Comparison of ENCODE assay signal across 8 cellular contexts in genomic region chr3:194633349-194634004, GRCh38. TPM values are rescaled to one million over a fixed set of nuclear protein-coding genes. Genes with fewer than 3 reads are reported as not detected.
DNase-seq lines count a peak whose midpoint lies in the region; ATAC-seq and TF ChIP-seq lines count a peak whose summit lies in the region.

TSS of gene TMEM44 (minus strand) at chr3:194633419. CDS start at chr3:194633215, 204 bp downstream.

- DNase-seq in BE2C (peak; percentile 85), NCI-H510A (lab: John Stamatoyannopoulos, UW) (peak; percentile 74), dorsolateral prefrontal cortex (peak in 2 of 10 donors; percentile 33 to 59), lower leg skin (ENCODE audit: low spot score in 2 of 2) (peak; percentile 42 to 92)
- DNase-seq in activated CD4-positive, alpha-beta T cell treated with anti-CD3 and anti-CD28 coated beads for 48 hours, result peak; percentile 69
- peak; percentile 22 to 51 (median 24) for DNase-seq in stimulated activated CD4-positive, alpha-beta T cell treated with anti-CD3 and anti-CD28 coated beads, TNF-alpha, amount 100 ng/mL, for 48 hours (ENCODE audit: low read depth in 3 of 3)

- H3K36me3 ChIP-seq in BE2C, result no peaks in the 10 kb centered on the region

- H3K4me1 ChIP-seq in BE2C, result no peaks in the 10 kb centered on the region; the same call in 1 of the 2 replicates

- no peaks in the 10 kb centered on the region for H3K9me3 ChIP-seq in BE2C

- TF ChIP-seq POLR2A in GM19193 (IDR thresholded peaks at IDR 0.05; ENCODE audit: extremely low read depth, insufficient read depth, insufficient read length), result peak; percentile 39
- TF ChIP-seq POLR2A in lower leg skin (IDR thresholded peaks at IDR 0.05), result no peak

- H3K27ac ChIP-seq in dorsolateral prefrontal cortex, result peak within 1 kb of the TSS in 30 of 59 donors; percentile 6 to 76 (median 42)

- intact Hi-C loops in dorsolateral prefrontal cortex (cut with DNase I) (no loop called here), lower leg skin (cut with DNase I; ENCODE audit: low total_unique reads) (no loop called here)

- H3K4me3 ChIP-seq in BE2C (ENCODE audit: low read depth, low read length) (peak within 1 kb of the TSS; percentile 74), dorsolateral prefrontal cortex (peak within 1 kb of the TSS; percentile 43 to 79 (median 66)), lower leg skin (ENCODE audit: low read depth, poor library complexity, severe bottlenecking) (peak within 1 kb of the TSS; percentile 55)

- peak; percentile 42 for TF ChIP-seq CTCF in BE2C (IDR thresholded peaks at IDR 0.05; ENCODE audit: low read depth, low read length)
- TF ChIP-seq CTCF in dorsolateral prefrontal cortex (IDR thresholded peaks at IDR 0.05 in 54 of 56, conservative IDR thresholded peaks at IDR 0.05 in 2 of 56; ENCODE audit: low read depth in 1 of 56, partially characterized antibody in 56 of 56), result peak in 55 of 56 donors; percentile 29 to 74 (median 58)
- no peak for TF ChIP-seq CTCF in lower leg skin (IDR thresholded peaks at IDR 0.05)

- H3K27me3 ChIP-seq in BE2C (no peaks in the 10 kb centered on the region), dorsolateral prefrontal cortex (no peaks in the 10 kb centered on the region)

- ATAC-seq in HG03354 (IDR thresholded peaks at IDR 0.05; ENCODE audit: poor library complexity, severe bottlenecking, unreplicated experiment), result peak; percentile 85

- 1% methylated on average over 31 to 33 of the region's 66 CpGs for WGBS in lower leg skin, 2 donors

RNA-seq across cellular contexts. Expression of gene TMEM44, which starts in this region (rescaled TPM):
- polyA plus RNA-seq in BE2C (2012; ENCODE audit: insufficient read depth, insufficient read length, low read depth), result 11.3 TPM
- total RNA-seq in dorsolateral prefrontal cortex, result 10 to 100 TPM in 119 of 120 experiments, 1 to 10 TPM in 1; 6.1 to 36.9 (median 20.8) TPM
- 1 to 10 TPM; 1.2 to 8.5 (median 4.6) TPM for total RNA-seq in lower leg skin

Comparison
In these comparisons a context has a peak if more than half of its experiments do, and no peak if none do; other contexts are left out.
1. CTCF ChIP-seq: peak in BE2C (single experiment) and dorsolateral prefrontal cortex (55 of 56); none in lower leg skin (0 of 3).
2. Peak in every context shown above with its lines, with median percentiles within 50 percentile points of each other: H3K4me3 ChIP-seq.